In genomic region chr6:138404666-138405337, GRCh38 we compare ENCODE assay signal across 8 cellular contexts. TPM values are rescaled to one million over a fixed set of nuclear protein-coding genes. Genes with fewer than 3 reads are reported as not detected.
DNase-seq lines count a peak whose midpoint lies in the region; ATAC-seq and TF ChIP-seq lines count a peak whose summit lies in the region.

No MANE protein-coding gene starts in this region.

- peak overlapping the region; percentile 64; the same call in 1 of the 2 replicates for H3K9ac ChIP-seq in DND-41 (ENCODE audit: low read depth, low read length)

- TF ChIP-seq CTCF in DND-41 (IDR thresholded peaks at IDR 0.05; ENCODE audit: borderline replicate concordance, extremely low read depth, low read length, poor library complexity, severe bottlenecking) (no peak), HL-60 (IDR thresholded peaks at IDR 0.05; ENCODE audit: insufficient read depth, low read length) (no peak), omental fat pad (IDR thresholded peaks at IDR 0.05) (no peak)

- peaks cover 20% of the 10 kb centered on the region for H3K27me3 ChIP-seq in DND-41 (ENCODE audit: insufficient read depth, low read length, poor library complexity)
- H3K27me3 ChIP-seq in HL-60 (ENCODE audit: insufficient read depth, poor library complexity, severe bottlenecking), result no peaks in the 10 kb centered on the region

- H3K4me1 ChIP-seq in DND-41 (ENCODE audit: insufficient read depth, low read length), result peaks cover 16% of the 10 kb centered on the region

- no peaks in the 10 kb centered on the region for H3K36me3 ChIP-seq in DND-41 (ENCODE audit: insufficient read depth, low read length)

- peak overlapping the region; percentile 99 for H3K4me2 ChIP-seq in DND-41 (ENCODE audit: insufficient read depth, low read length)

- H3K27ac ChIP-seq in DND-41 (ENCODE audit: low read length) (no peak overlapping the region), HL-60 (replicated peaks) (peak overlapping the region; percentile 56)

- ATAC-seq in DND-41 (ENCODE audit: insufficient read depth, low read depth), result no peak
- ATAC-seq in omental fat pad (ENCODE audit: low FRiP score), result peak; percentile 27
- ATAC-seq in GM21529 (IDR thresholded peaks at IDR 0.05; ENCODE audit: unreplicated experiment), result no peak

- DNase-seq in DND-41, result no peak
- peak in 1 of 2 experiments; percentile 14 for DNase-seq in HL-60 (ENCODE audit: low read depth in 1 of 2, low spot score in 1 of 2)
- peak; percentile 68 for DNase-seq in activated CD8-positive, alpha-beta memory T cell treated with anti-CD3 and anti-CD28 coated beads for 24 hours
- DNase-seq in fibroblast of peridontal ligament (ENCODE audit: extremely low read depth), result peak; percentile 21
- no peak for DNase-seq in omental fat pad (ENCODE audit: low spot score)
- DNase-seq in DMS153 (lab: John Stamatoyannopoulos, UW), result no peak
- no peak for DNase-seq in DMS153 treated with DMSO at 0.1 percent for 48 hours (lab: John Stamatoyannopoulos, UW; ENCODE audit: unreplicated experiment)

- H3K4me3 ChIP-seq in DND-41 (ENCODE audit: low read depth in 1 of 2, low read length in 2 of 2) (peak overlapping the region in 1 of 2 experiments; percentile 88; a peak in 1 of 4 replicates), HL-60 (replicated peaks; ENCODE audit: insufficient read depth, low read length) (peak overlapping the region; percentile 74)

- H3K79me2 ChIP-seq in DND-41 (ENCODE audit: insufficient read depth, low read length), result no peaks in the 10 kb centered on the region

- peak overlapping the region; percentile 96 for H2AFZ ChIP-seq in DND-41 (ENCODE audit: low read depth, low read length)

- no peaks in the 10 kb centered on the region for H4K20me1 ChIP-seq in DND-41 (ENCODE audit: insufficient read depth, low read length)

- H3K9me3 ChIP-seq in DND-41 (ENCODE audit: insufficient read depth, low read length, severe bottlenecking), result no peaks in the 10 kb centered on the region

RNA-seq across cellular contexts. Expression of gene HEBP2, which starts 0.8 kb away (rescaled TPM):
- total RNA-seq in omental fat pad, result 100 to 1,000 TPM; 118 to 282 (median 205) TPM

RNA-seq across cellular contexts. Expression of gene SMIM28, which starts 27.1 kb away (rescaled TPM):
- not detected for total RNA-seq in omental fat pad

Comparison
In these comparisons a context has a peak if more than half of its experiments do, and no peak if none do; other contexts are left out.
1. DNase-seq: peak in activated CD8-positive, alpha-beta memory T cell treated with anti-CD3 and anti-CD28 coated beads for 24 hours (single experiment) and fibroblast of peridontal ligament (single experiment); none in DND-41 (single experiment), omental fat pad (single experiment), DMS153 (single experiment) and DMS153 treated with DMSO at 0.1 percent for 48 hours (single experiment).